Comparison of ENCODE assay signal across 1 cellular context in the genomic region with DNA sequence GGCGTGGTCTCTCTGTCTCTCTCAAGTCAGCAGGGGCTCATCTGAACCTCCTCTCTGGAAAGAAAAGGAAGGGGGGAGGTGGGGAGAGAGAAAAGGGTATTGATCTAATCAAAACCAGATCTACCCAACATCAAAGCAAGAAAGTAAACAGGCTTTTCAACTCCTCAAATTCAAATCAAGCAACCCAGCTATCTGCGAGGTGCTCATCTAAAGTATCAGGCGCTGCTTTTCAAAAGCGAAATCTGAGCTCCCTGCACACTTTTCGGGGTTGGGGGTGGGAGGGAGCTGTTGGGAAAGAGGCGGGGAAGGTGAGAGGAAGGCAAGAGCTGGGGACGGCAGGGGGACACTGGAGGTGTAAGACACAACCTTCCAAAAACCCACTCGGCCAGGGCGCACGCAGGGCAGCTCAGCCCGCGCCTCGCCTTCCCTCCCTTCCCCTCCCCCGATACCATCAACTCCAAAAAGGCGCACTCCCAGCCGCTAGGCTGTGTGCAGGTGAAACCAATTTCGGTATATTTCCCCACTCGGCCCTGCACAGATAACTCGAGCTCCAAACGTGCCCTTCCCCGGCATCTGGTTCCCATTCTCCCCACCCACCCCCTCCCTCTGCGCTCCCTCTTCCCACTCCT.
TF ChIP-seq lines count a peak whose summit lies in the region.

No MANE protein-coding gene starts in this region.

TF ChIP-seq in HepG2, 621 proteins besides CTCF, POLR2A, EP300 and RAD21 (continued from another document and continues in another):
- TF ChIP-seq, protein P1, sequence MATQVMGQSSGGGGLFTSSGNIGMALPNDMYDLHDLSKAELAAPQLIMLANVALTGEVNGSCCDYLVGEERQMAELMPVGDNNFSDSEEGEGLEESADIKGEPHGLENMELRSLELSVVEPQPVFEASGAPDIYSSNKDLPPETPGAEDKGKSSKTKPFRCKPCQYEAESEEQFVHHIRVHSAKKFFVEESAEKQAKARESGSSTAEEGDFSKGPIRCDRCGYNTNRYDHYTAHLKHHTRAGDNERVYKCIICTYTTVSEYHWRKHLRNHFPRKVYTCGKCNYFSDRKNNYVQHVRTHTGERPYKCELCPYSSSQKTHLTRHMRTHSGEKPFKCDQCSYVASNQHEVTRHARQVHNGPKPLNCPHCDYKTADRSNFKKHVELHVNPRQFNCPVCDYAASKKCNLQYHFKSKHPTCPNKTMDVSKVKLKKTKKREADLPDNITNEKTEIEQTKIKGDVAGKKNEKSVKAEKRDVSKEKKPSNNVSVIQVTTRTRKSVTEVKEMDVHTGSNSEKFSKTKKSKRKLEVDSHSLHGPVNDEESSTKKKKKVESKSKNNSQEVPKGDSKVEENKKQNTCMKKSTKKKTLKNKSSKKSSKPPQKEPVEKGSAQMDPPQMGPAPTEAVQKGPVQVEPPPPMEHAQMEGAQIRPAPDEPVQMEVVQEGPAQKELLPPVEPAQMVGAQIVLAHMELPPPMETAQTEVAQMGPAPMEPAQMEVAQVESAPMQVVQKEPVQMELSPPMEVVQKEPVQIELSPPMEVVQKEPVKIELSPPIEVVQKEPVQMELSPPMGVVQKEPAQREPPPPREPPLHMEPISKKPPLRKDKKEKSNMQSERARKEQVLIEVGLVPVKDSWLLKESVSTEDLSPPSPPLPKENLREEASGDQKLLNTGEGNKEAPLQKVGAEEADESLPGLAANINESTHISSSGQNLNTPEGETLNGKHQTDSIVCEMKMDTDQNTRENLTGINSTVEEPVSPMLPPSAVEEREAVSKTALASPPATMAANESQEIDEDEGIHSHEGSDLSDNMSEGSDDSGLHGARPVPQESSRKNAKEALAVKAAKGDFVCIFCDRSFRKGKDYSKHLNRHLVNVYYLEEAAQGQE (IDR thresholded peaks at IDR 0.05; ENCODE audit: borderline replicate concordance in 1 of 2, low read depth in 1 of 2, low read length in 2 of 2) = no peak
- TF ChIP-seq ARID4A (CRISPR knock-in tag; IDR thresholded peaks at IDR 0.05; ENCODE audit: borderline replicate concordance) (no peak), FOXA1 (IDR thresholded peaks at IDR 0.05) (no peak), FOXA1 (CRISPR knock-in tag; IDR thresholded peaks at IDR 0.05) (0 out of 2 replicates have a peak, but pooled peaks have one; percentile 42), PHF8 (CRISPR knock-in tag; IDR thresholded peaks at IDR 0.05) (0 out of 2 replicates have a peak, but pooled peaks have one; percentile 29), KDM2A (CRISPR knock-in tag; IDR thresholded peaks at IDR 0.05; ENCODE audit: borderline replicate concordance, low read depth) (peak; percentile 28; the same call in 1 of the 2 replicates), MBNL3 (CRISPR knock-in tag; conservative IDR thresholded peaks at IDR 0.05) (no peak), REPIN1 (CRISPR knock-in tag; IDR thresholded peaks at IDR 0.05; ENCODE audit: borderline replicate concordance, low read depth) (no peak), RBFOX2 (IDR thresholded peaks at IDR 0.05; ENCODE audit: low read depth, low read length) (no peak; the same call in 1 of the 2 replicates), PCBP1 (IDR thresholded peaks at IDR 0.05; ENCODE audit: borderline replicate concordance, low read depth, low read length) (peak; percentile 89), PPARG (CRISPR knock-in tag; conservative IDR thresholded peaks at IDR 0.05) (no peak), ZNF761 (CRISPR knock-in tag; conservative IDR thresholded peaks at IDR 0.05) (no peak), ZNF263 (CRISPR knock-in tag; IDR thresholded peaks at IDR 0.05) (no peak), KDM1A (CRISPR knock-in tag; IDR thresholded peaks at IDR 0.05) (no peak), ATF7-NPFF (CRISPR knock-in tag; IDR thresholded peaks at IDR 0.05; ENCODE audit: low read depth) (no peak), ZNF543 (CRISPR knock-in tag; IDR thresholded peaks at IDR 0.05) (0 out of 2 replicates have a peak, but pooled peaks have one; percentile 33), SSRP1 (CRISPR knock-in tag; IDR thresholded peaks at IDR 0.05) (no peak), ZNF768 (CRISPR knock-in tag; IDR thresholded peaks at IDR 0.05) (peak; percentile 12; the same call in 1 of the 2 replicates), HNRNPH1 (optimal IDR thresholded peaks at IDR 0.05; ENCODE audit: low read depth, low read length) (peak; percentile 21), ZKSCAN5 (CRISPR knock-in tag; IDR thresholded peaks at IDR 0.05) (peak; percentile 86; the same call in 1 of the 2 replicates), ZNF83 (CRISPR knock-in tag; IDR thresholded peaks at IDR 0.05; ENCODE audit: borderline replicate concordance) (no peak), ZBTB43 (CRISPR knock-in tag; conservative IDR thresholded peaks at IDR 0.05) (0 out of 2 replicates have a peak, but pooled peaks have one; percentile 29), ISL2 (CRISPR knock-in tag; IDR thresholded peaks at IDR 0.05) (0 out of 2 replicates have a peak, but pooled peaks have one; percentile 19), ZMAT3 (CRISPR knock-in tag; conservative IDR thresholded peaks at IDR 0.05) (no peak), HCFC1 (IDR thresholded peaks at IDR 0.05; ENCODE audit: low read depth, low read length) (no peak), PCBP2 (optimal IDR thresholded peaks at IDR 0.05; ENCODE audit: low read depth, low read length, poor library complexity, severe bottlenecking) (peak; percentile 63), FOXP4 (CRISPR knock-in tag; IDR thresholded peaks at IDR 0.05) (peak; percentile 22; the same call in 1 of the 2 replicates)
- TF ChIP-seq, protein P2, sequence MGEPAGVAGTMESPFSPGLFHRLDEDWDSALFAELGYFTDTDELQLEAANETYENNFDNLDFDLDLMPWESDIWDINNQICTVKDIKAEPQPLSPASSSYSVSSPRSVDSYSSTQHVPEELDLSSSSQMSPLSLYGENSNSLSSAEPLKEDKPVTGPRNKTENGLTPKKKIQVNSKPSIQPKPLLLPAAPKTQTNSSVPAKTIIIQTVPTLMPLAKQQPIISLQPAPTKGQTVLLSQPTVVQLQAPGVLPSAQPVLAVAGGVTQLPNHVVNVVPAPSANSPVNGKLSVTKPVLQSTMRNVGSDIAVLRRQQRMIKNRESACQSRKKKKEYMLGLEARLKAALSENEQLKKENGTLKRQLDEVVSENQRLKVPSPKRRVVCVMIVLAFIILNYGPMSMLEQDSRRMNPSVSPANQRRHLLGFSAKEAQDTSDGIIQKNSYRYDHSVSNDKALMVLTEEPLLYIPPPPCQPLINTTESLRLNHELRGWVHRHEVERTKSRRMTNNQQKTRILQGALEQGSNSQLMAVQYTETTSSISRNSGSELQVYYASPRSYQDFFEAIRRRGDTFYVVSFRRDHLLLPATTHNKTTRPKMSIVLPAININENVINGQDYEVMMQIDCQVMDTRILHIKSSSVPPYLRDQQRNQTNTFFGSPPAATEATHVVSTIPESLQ (CRISPR knock-in tag; conservative IDR thresholded peaks at IDR 0.05) = no peak
- TF ChIP-seq, protein P3, sequence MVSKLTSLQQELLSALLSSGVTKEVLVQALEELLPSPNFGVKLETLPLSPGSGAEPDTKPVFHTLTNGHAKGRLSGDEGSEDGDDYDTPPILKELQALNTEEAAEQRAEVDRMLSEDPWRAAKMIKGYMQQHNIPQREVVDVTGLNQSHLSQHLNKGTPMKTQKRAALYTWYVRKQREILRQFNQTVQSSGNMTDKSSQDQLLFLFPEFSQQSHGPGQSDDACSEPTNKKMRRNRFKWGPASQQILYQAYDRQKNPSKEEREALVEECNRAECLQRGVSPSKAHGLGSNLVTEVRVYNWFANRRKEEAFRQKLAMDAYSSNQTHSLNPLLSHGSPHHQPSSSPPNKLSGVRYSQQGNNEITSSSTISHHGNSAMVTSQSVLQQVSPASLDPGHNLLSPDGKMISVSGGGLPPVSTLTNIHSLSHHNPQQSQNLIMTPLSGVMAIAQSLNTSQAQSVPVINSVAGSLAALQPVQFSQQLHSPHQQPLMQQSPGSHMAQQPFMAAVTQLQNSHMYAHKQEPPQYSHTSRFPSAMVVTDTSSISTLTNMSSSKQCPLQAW (CRISPR knock-in tag; IDR thresholded peaks at IDR 0.05) = no peak
- TF ChIP-seq, protein P4, sequence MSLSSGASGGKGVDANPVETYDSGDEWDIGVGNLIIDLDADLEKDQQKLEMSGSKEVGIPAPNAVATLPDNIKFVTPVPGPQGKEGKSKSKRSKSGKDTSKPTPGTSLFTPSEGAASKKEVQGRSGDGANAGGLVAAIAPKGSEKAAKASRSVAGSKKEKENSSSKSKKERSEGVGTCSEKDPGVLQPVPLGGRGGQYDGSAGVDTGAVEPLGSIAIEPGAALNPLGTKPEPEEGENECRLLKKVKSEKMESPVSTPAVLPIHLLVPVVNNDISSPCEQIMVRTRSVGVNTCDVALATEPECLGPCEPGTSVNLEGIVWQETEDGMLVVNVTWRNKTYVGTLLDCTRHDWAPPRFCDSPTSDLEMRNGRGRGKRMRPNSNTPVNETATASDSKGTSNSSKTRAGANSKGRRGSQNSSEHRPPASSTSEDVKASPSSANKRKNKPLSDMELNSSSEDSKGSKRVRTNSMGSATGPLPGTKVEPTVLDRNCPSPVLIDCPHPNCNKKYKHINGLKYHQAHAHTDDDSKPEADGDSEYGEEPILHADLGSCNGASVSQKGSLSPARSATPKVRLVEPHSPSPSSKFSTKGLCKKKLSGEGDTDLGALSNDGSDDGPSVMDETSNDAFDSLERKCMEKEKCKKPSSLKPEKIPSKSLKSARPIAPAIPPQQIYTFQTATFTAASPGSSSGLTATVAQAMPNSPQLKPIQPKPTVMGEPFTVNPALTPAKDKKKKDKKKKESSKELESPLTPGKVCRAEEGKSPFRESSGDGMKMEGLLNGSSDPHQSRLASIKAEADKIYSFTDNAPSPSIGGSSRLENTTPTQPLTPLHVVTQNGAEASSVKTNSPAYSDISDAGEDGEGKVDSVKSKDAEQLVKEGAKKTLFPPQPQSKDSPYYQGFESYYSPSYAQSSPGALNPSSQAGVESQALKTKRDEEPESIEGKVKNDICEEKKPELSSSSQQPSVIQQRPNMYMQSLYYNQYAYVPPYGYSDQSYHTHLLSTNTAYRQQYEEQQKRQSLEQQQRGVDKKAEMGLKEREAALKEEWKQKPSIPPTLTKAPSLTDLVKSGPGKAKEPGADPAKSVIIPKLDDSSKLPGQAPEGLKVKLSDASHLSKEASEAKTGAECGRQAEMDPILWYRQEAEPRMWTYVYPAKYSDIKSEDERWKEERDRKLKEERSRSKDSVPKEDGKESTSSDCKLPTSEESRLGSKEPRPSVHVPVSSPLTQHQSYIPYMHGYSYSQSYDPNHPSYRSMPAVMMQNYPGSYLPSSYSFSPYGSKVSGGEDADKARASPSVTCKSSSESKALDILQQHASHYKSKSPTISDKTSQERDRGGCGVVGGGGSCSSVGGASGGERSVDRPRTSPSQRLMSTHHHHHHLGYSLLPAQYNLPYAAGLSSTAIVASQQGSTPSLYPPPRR (CRISPR knock-in tag; IDR thresholded peaks at IDR 0.05; ENCODE audit: borderline replicate concordance) = 0 out of 2 replicates have a peak, but pooled peaks have one; percentile 26
